ENCODE assay signal across 8 cellular contexts in the genomic region with DNA sequence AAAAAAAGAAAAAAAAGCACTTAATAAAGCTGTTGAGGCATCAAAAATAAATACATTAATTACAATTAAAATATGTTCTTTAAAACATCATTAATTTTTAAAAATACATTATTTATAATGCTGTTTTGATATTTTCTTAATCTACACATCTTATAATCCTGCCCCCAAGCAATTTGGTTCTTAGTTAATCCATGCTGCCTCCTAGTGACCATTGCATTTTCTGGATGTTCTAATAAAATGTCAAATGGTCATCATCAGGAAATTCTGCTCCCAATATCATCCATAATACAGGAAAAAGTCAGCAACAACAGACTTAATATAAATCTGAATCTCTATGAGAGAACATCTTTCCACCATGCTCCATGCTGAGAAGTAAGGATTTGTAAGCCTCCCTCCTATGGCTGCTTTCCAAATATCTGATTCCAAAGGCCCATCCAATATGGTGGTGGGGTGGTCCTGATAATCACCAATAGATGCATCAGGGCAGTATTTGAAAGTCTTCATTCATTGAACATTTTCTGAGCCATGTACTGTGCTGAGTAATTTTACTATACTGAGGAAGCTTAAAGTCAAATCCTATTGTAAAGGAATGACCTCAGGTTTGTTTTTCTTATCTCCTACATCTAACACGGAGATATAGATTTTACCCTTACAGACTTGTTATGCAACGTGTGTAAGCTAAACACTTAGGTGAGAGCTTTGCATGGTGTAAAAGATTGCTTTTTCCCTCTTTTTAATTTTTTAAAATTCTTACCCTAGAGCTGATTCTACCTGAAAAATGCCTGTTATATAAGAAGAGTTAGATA.
DNase-seq lines count a peak whose midpoint lies in the region; ATAC-seq, FAIRE-seq and TF ChIP-seq lines count a peak whose summit lies in the region.

No MANE protein-coding gene starts in this region.

- H3K27me3 Mint-ChIP-seq in astrocyte (ENCODE audit: low read depth, unreplicated experiment) = peaks cover 10% of the 10 kb centered on the region
- H3K27me3 Mint-ChIP-seq in activated CD8-positive, alpha-beta memory T cell treated with anti-CD3 and anti-CD28 coated beads, Interleukin-2, amount 10 ng/mL, durations not matched to agents 7 days and 5 days = peaks cover 30% of the 10 kb centered on the region

- H3K4me1 ChIP-seq in astrocyte (ENCODE audit: insufficient read depth, low read length) = no peaks in the 10 kb centered on the region

- H3K27ac ChIP-seq in astrocyte (ENCODE audit: low read depth, low read length) = no peak overlapping the region

- ATAC-seq in activated CD4-positive, CD25-positive, alpha-beta regulatory T cell treated with anti-CD3 and anti-CD28 coated beads, Interleukin-2, amount 50 U/mL, for 24 hours = no peak
- no peak for ATAC-seq in GM19463 (IDR thresholded peaks at IDR 0.05; ENCODE audit: unreplicated experiment)
- ATAC-seq in activated CD8-positive, alpha-beta memory T cell treated with anti-CD3 and anti-CD28 coated beads, Interleukin-2, amount 10 ng/mL, durations not matched to agents 7 days and 5 days = no peak
- ATAC-seq in HG03442 (IDR thresholded peaks at IDR 0.05; ENCODE audit: unreplicated experiment) = no peak

- H3K4me1 Mint-ChIP-seq in astrocyte (ENCODE audit: low read depth, unreplicated experiment) = no peaks in the 10 kb centered on the region
- peaks cover 9% of the 10 kb centered on the region for H3K4me1 Mint-ChIP-seq in activated CD8-positive, alpha-beta memory T cell treated with anti-CD3 and anti-CD28 coated beads, Interleukin-2, amount 10 ng/mL, durations not matched to agents 7 days and 5 days

- H3K9ac ChIP-seq in astrocyte (ENCODE audit: low read length) = no peak overlapping the region

- no peak overlapping the region for H3K4me3 Mint-ChIP-seq in astrocyte (ENCODE audit: unreplicated experiment)
- no peak overlapping the region for H3K4me3 Mint-ChIP-seq in activated CD8-positive, alpha-beta memory T cell treated with anti-CD3 and anti-CD28 coated beads, Interleukin-2, amount 10 ng/mL, durations not matched to agents 7 days and 5 days

- DNase-seq in AG08396 (ENCODE audit: low spot score) = peak; percentile 33
- DNase-seq in HFF-Myc (ENCODE audit: extremely low read depth, low read depth) = no peak
- DNase-seq in astrocyte (ENCODE audit: low read depth) = no peak
- DNase-seq in left kidney (ENCODE audit: low read depth, low spot score) = peak; percentile 56
- DNase-seq in activated CD8-positive, alpha-beta memory T cell treated with anti-CD3 and anti-CD28 coated beads, Interleukin-2, amount 10 ng/mL, durations not matched to agents 7 days and 5 days = no peak

- no peaks in the 10 kb centered on the region for H3K27me3 ChIP-seq in astrocyte (ENCODE audit: insufficient read depth, low read length)

- no peaks in the 10 kb centered on the region for H3K9me3 ChIP-seq in astrocyte (ENCODE audit: insufficient read depth, low read depth, low read length)

- H3K4me2 ChIP-seq in astrocyte (ENCODE audit: low read length) = no peak overlapping the region

- H3K4me3 ChIP-seq in HFF-Myc (replicated peaks; ENCODE audit: low read depth, low read length) = no peak overlapping the region
- H3K4me3 ChIP-seq in astrocyte (ENCODE audit: insufficient read depth, low read depth, low read length) = no peak overlapping the region

- H3K36me3 ChIP-seq in astrocyte (ENCODE audit: insufficient read depth, low read length) = no peaks in the 10 kb centered on the region

- H2AFZ ChIP-seq in astrocyte (ENCODE audit: low read depth, low read length) = no peak overlapping the region

- H3K36me3 Mint-ChIP-seq in astrocyte (ENCODE audit: low read depth, unreplicated experiment) = peaks cover 5% of the 10 kb centered on the region
- peaks cover 14% of the 10 kb centered on the region for H3K36me3 Mint-ChIP-seq in activated CD8-positive, alpha-beta memory T cell treated with anti-CD3 and anti-CD28 coated beads, Interleukin-2, amount 10 ng/mL, durations not matched to agents 7 days and 5 days

- H4K20me1 ChIP-seq in astrocyte (ENCODE audit: insufficient read depth, low read length) = no peaks in the 10 kb centered on the region

- H3K27ac Mint-ChIP-seq in astrocyte (ENCODE audit: unreplicated experiment) = no peak overlapping the region
- no peak overlapping the region for H3K27ac Mint-ChIP-seq in activated CD8-positive, alpha-beta memory T cell treated with anti-CD3 and anti-CD28 coated beads, Interleukin-2, amount 10 ng/mL, durations not matched to agents 7 days and 5 days

- CTCF ChIA-PET in activated CD8-positive, alpha-beta memory T cell treated with anti-CD3 and anti-CD28 coated beads, Interleukin-2, amount 10 ng/mL, durations not matched to agents 7 days and 5 days (lab: Charles Lee) = no interaction called here

- H3K9me3 Mint-ChIP-seq in astrocyte (ENCODE audit: unreplicated experiment) = peaks cover 14% of the 10 kb centered on the region
- H3K9me3 Mint-ChIP-seq in activated CD8-positive, alpha-beta memory T cell treated with anti-CD3 and anti-CD28 coated beads, Interleukin-2, amount 10 ng/mL, durations not matched to agents 7 days and 5 days (ENCODE audit: low read depth) = peaks cover 16% of the 10 kb centered on the region

- H3K79me2 ChIP-seq in astrocyte (ENCODE audit: insufficient read depth, low read length) = no peaks in the 10 kb centered on the region

- no peak for FAIRE-seq in astrocyte (lab: Jason Lieb, UNC)

- TF ChIP-seq CTCF in HFF-Myc (IDR thresholded peaks at IDR 0.05; ENCODE audit: low read depth, low read length, missing control alignments) = peak; percentile 33
- peak; percentile 68 for TF ChIP-seq CTCF in astrocyte (IDR thresholded peaks at IDR 0.05; ENCODE audit: insufficient read depth, low read depth, low read length)

Comparison
In these comparisons a context has a peak if more than half of its experiments do, and no peak if none do; other contexts are left out.
1. DNase-seq: peak in AG08396 (single experiment) and left kidney (single experiment); none in HFF-Myc (single experiment), astrocyte (single experiment) and activated CD8-positive, alpha-beta memory T cell treated with anti-CD3 and anti-CD28 coated beads, Interleukin-2, amount 10 ng/mL, durations not matched to agents 7 days and 5 days (single experiment).